Comparison of ENCODE assay signal across 10 cellular contexts in genomic region chr5:154198611-154199230, GRCh38. TPM values are rescaled to one million over a fixed set of nuclear protein-coding genes. Genes with fewer than 3 reads are reported as not detected.
DNase-seq lines count a peak whose midpoint lies in the region; ATAC-seq and TF ChIP-seq lines count a peak whose summit lies in the region.
"Had no signal": no experiment of that assay in that cellular context is flagged by ENCODE, and none has a peak within 500 bp of the region (broad histone marks: within the 10 kb centered on the region; RNA-seq: fewer than 3 reads in every experiment).

No MANE protein-coding gene starts in this region.

- no peaks in the 10 kb centered on the region for H3K27me3 ChIP-seq in SJSA1 (replicated peaks)
- H3K27me3 ChIP-seq in MM.1S (replicated peaks; ENCODE audit: insufficient read depth, low read length), result no peaks in the 10 kb centered on the region
- H3K27me3 ChIP-seq: esophagus muscularis mucosa had no signal

- H3K9me2 ChIP-seq in MM.1S (replicated peaks; ENCODE audit: insufficient read depth, low read length), result no peaks in the 10 kb centered on the region

- no peaks in the 10 kb centered on the region for H3K9me3 ChIP-seq in SJSA1 (replicated peaks)
- H3K9me3 ChIP-seq in MM.1S (replicated peaks; ENCODE audit: insufficient read depth, low read length), result no peaks in the 10 kb centered on the region
- H3K9me3 ChIP-seq: Caco-2, esophagus muscularis mucosa had no signal

- H3K4me3 Mint-ChIP-seq in activated T-cell treated with anti-CD3 and anti-CD28 coated beads, Interleukin-2, amount 50 U/mL, for 24 hours, result peak overlapping the region; percentile 41
- H3K4me3 Mint-ChIP-seq in stimulated activated effector memory CD8-positive, alpha-beta T cell treated with anti-CD3 and anti-CD28 coated beads, Interleukin-12 subunit alpha, Interleukin-12 subunit beta, amount 100 ng/mL, for 72 hours, result peak overlapping the region; percentile 52
- no peak overlapping the region for H3K4me3 Mint-ChIP-seq in stimulated activated naive B cell treated with anti-CD40 and anti-IgM and Interleukin-4, amounts not matched to agents 10 μg/mL and 1 μg/mL and 100 μg/mL, for 72 hours

- H3F3A ChIP-seq in MM.1S (ENCODE audit: insufficient read depth, low read length), result no peaks in the 10 kb centered on the region; the same call in 1 of the 2 replicates

- peak overlapping the region; percentile 56 for H3K27ac ChIP-seq in SJSA1
- H3K27ac ChIP-seq in epithelial cell of prostate, result peak overlapping the region; percentile 58
- H3K27ac ChIP-seq in MM.1S (ENCODE audit: low read length), result no peak overlapping the region
- H3K27ac ChIP-seq: esophagus muscularis mucosa had no signal

- H3K9me3 Mint-ChIP-seq in activated T-cell treated with anti-CD3 and anti-CD28 coated beads, Interleukin-2, amount 50 U/mL, for 24 hours, result no peaks in the 10 kb centered on the region
- H3K9me3 Mint-ChIP-seq in stimulated activated effector memory CD8-positive, alpha-beta T cell treated with anti-CD3 and anti-CD28 coated beads, Interleukin-12 subunit alpha, Interleukin-12 subunit beta, amount 100 ng/mL, for 72 hours, result no peaks in the 10 kb centered on the region
- no peaks in the 10 kb centered on the region for H3K9me3 Mint-ChIP-seq in stimulated activated naive B cell treated with anti-CD40 and anti-IgM and Interleukin-4, amounts not matched to agents 10 μg/mL and 1 μg/mL and 100 μg/mL, for 72 hours

- H3K36me3 ChIP-seq in SJSA1 (peaks cover 50% of the 10 kb centered on the region), MM.1S (replicated peaks; ENCODE audit: insufficient read depth, low read length) (no peaks in the 10 kb centered on the region)

- no peak overlapping the region for H3K9ac ChIP-seq in MM.1S (ENCODE audit: low read length)

- H2AFZ ChIP-seq in MM.1S (ENCODE audit: low read length), result no peak overlapping the region

- H3K4me1 Mint-ChIP-seq in activated T-cell treated with anti-CD3 and anti-CD28 coated beads, Interleukin-2, amount 50 U/mL, for 24 hours (ENCODE audit: low read depth), result peaks cover 87% of the 10 kb centered on the region
- H3K4me1 Mint-ChIP-seq in stimulated activated effector memory CD8-positive, alpha-beta T cell treated with anti-CD3 and anti-CD28 coated beads, Interleukin-12 subunit alpha, Interleukin-12 subunit beta, amount 100 ng/mL, for 72 hours, result peaks cover 69% of the 10 kb centered on the region
- peaks cover 46 to 62% of the 10 kb centered on the region in 2 donors for H3K4me1 Mint-ChIP-seq in stimulated activated naive B cell treated with anti-CD40 and anti-IgM and Interleukin-4, amounts not matched to agents 10 μg/mL and 1 μg/mL and 100 μg/mL, for 72 hours

- no peaks in the 10 kb centered on the region for H4K20me1 ChIP-seq in MM.1S (ENCODE audit: insufficient read depth, low read length)

- peaks cover 77% of the 10 kb centered on the region for H3K79me2 ChIP-seq in MM.1S (ENCODE audit: low read length)

- TF ChIP-seq CTCF in MM.1S (IDR thresholded peaks at IDR 0.05; ENCODE audit: low read length), result no peak

- no peak overlapping the region for H3K4me2 ChIP-seq in MM.1S (ENCODE audit: low read depth, low read length)

- no peak for ATAC-seq in stimulated activated effector memory CD8-positive, alpha-beta T cell treated with anti-CD3 and anti-CD28 coated beads, Interleukin-12 subunit alpha, Interleukin-12 subunit beta, amount 100 ng/mL, for 72 hours
- ATAC-seq in stimulated activated naive B cell treated with anti-CD40 and anti-IgM and Interleukin-4, amounts not matched to agents 10 μg/mL and 1 μg/mL and 100 μg/mL, for 72 hours (replicated peaks), result no peak
- no peak for ATAC-seq in GM21360 (IDR thresholded peaks at IDR 0.05; ENCODE audit: unreplicated experiment)

- H3K27ac Mint-ChIP-seq in activated T-cell treated with anti-CD3 and anti-CD28 coated beads, Interleukin-2, amount 50 U/mL, for 24 hours, result peak overlapping the region; percentile 86
- peak overlapping the region; percentile 86 for H3K27ac Mint-ChIP-seq in stimulated activated effector memory CD8-positive, alpha-beta T cell treated with anti-CD3 and anti-CD28 coated beads, Interleukin-12 subunit alpha, Interleukin-12 subunit beta, amount 100 ng/mL, for 72 hours
- no peak overlapping the region for H3K27ac Mint-ChIP-seq in stimulated activated naive B cell treated with anti-CD40 and anti-IgM and Interleukin-4, amounts not matched to agents 10 μg/mL and 1 μg/mL and 100 μg/mL, for 72 hours

- H3K36me3 Mint-ChIP-seq in activated T-cell treated with anti-CD3 and anti-CD28 coated beads, Interleukin-2, amount 50 U/mL, for 24 hours (ENCODE audit: low read depth), result peaks cover 69% of the 10 kb centered on the region
- peaks cover 59% of the 10 kb centered on the region for H3K36me3 Mint-ChIP-seq in stimulated activated effector memory CD8-positive, alpha-beta T cell treated with anti-CD3 and anti-CD28 coated beads, Interleukin-12 subunit alpha, Interleukin-12 subunit beta, amount 100 ng/mL, for 72 hours
- peaks cover 10 to 28% of the 10 kb centered on the region in 2 donors for H3K36me3 Mint-ChIP-seq in stimulated activated naive B cell treated with anti-CD40 and anti-IgM and Interleukin-4, amounts not matched to agents 10 μg/mL and 1 μg/mL and 100 μg/mL, for 72 hours

- H3K4me1 ChIP-seq in SJSA1 (replicated peaks) (peaks cover 43% of the 10 kb centered on the region), MM.1S (ENCODE audit: low read length) (peaks cover 16% of the 10 kb centered on the region)

- H3K4me3 ChIP-seq in SJSA1 (no peak overlapping the region), MM.1S (ENCODE audit: low read length) (no peak overlapping the region)
- H3K4me3 ChIP-seq: esophagus muscularis mucosa had no signal

- no peak for DNase-seq in activated T-cell treated with anti-CD3 and anti-CD28 coated beads, Interleukin-2, amount 50 U/mL, for 24 hours
- DNase-seq in activated T-cell treated with anti-CD3 and anti-CD28 coated beads, Interleukin-2, amount 50 U/mL, for 1 hour, result no peak
- DNase-seq in SJSA1 (ENCODE audit: low read depth in 1 of 2, low spot score in 2 of 2) (peak; percentile 90 to 95), epithelial cell of prostate (ENCODE audit: low read depth, low spot score) (peak; percentile 69), MM.1S (no peak)
- DNase-seq in stimulated activated effector memory CD8-positive, alpha-beta T cell treated with anti-CD3 and anti-CD28 coated beads, Interleukin-12 subunit alpha, Interleukin-12 subunit beta, amount 100 ng/mL, for 72 hours (ENCODE audit: low spot score in 2 of 2), result no peak
- no peak for DNase-seq in stimulated activated naive B cell treated with anti-CD40 and anti-IgM and Interleukin-4, amounts not matched to agents 10 μg/mL and 1 μg/mL and 100 μg/mL, for 72 hours
- DNase-seq: Caco-2 had no signal

- no peaks in the 10 kb centered on the region for H3K27me3 Mint-ChIP-seq in activated T-cell treated with anti-CD3 and anti-CD28 coated beads, Interleukin-2, amount 50 U/mL, for 24 hours
- no peaks in the 10 kb centered on the region for H3K27me3 Mint-ChIP-seq in stimulated activated naive B cell treated with anti-CD40 and anti-IgM and Interleukin-4, amounts not matched to agents 10 μg/mL and 1 μg/mL and 100 μg/mL, for 72 hours

RNA-seq across cellular contexts. Expression of gene GALNT10, which starts 8.2 kb away (rescaled TPM):
- total RNA-seq in SJSA1 (2014; rRNA removed; shearing (Covaris generic)), result 41.6 and 61.9 TPM in 2 replicates

Comparison
In these comparisons a context has a peak if more than half of its experiments do, and no peak if none do; other contexts are left out.
1. DNase-seq: peak in SJSA1 (2 of 2) and epithelial cell of prostate (single experiment); none in activated T-cell treated with anti-CD3 and anti-CD28 coated beads, Interleukin-2, amount 50 U/mL, for 24 hours (single experiment), activated T-cell treated with anti-CD3 and anti-CD28 coated beads, Interleukin-2, amount 50 U/mL, for 1 hour (single experiment), stimulated activated effector memory CD8-positive, alpha-beta T cell treated with anti-CD3 and anti-CD28 coated beads, Interleukin-12 subunit alpha, Interleukin-12 subunit beta, amount 100 ng/mL, for 72 hours (0 of 2), stimulated activated naive B cell treated with anti-CD40 and anti-IgM and Interleukin-4, amounts not matched to agents 10 μg/mL and 1 μg/mL and 100 μg/mL, for 72 hours (single experiment) and MM.1S (single experiment).
2. H3K4me3 Mint-ChIP-seq: peak in activated T-cell treated with anti-CD3 and anti-CD28 coated beads, Interleukin-2, amount 50 U/mL, for 24 hours (single experiment) and stimulated activated effector memory CD8-positive, alpha-beta T cell treated with anti-CD3 and anti-CD28 coated beads, Interleukin-12 subunit alpha, Interleukin-12 subunit beta, amount 100 ng/mL, for 72 hours (single experiment); none in stimulated activated naive B cell treated with anti-CD40 and anti-IgM and Interleukin-4, amounts not matched to agents 10 μg/mL and 1 μg/mL and 100 μg/mL, for 72 hours (0 of 2).